In genomic region chr2:204917089-204917701, GRCh38 we compare ENCODE assay signal across 20 cellular contexts.
DNase-seq lines count a peak whose midpoint lies in the region; ATAC-seq, FAIRE-seq and TF ChIP-seq lines count a peak whose summit lies in the region.
"Had no signal": no experiment of that assay in that cellular context is flagged by ENCODE, and none has a peak within 500 bp of the region (broad histone marks: within the 10 kb centered on the region; RNA-seq: fewer than 3 reads in every experiment).

No MANE protein-coding gene starts in this region.

- in situ Hi-C loops in K562 (cut with MboI): no loop called here

- TF ChIP-seq RAD21 in K562 (CRISPR knock-in tag; conservative IDR thresholded peaks at IDR 0.05 in 1 of 2, IDR thresholded peaks at IDR 0.05 in 1 of 2): no peak

- H4K20me1 ChIP-seq in K562 (replicated peaks; ENCODE audit: control insufficient read depth, insufficient read depth, low read length): no peaks in the 10 kb centered on the region
- H4K20me1 ChIP-seq: BLaER1 had no signal

- H3K4me3 ChIP-seq in K562: peak overlapping the region; percentile 27
- H3K4me3 ChIP-seq: BLaER1 had no signal

- peak overlapping the region; percentile 62; the same call in 1 of the 2 replicates for H3K4me2 ChIP-seq in K562 (ENCODE audit: insufficient read depth, low read length)
- H3K4me2 ChIP-seq: BLaER1 had no signal

- H3K4me1 Mint-ChIP-seq in activated naive CD8-positive, alpha-beta T cell treated with anti-CD3 and anti-CD28 coated beads, Interleukin-2, amount 50 U/mL, for 24 hours: no peaks in the 10 kb centered on the region
- H3K4me1 Mint-ChIP-seq: CD14-positive monocyte had no signal

- whole genome bisulfite sequencing in K562 (ENCODE audit: insufficient coverage, low coverage, missing lambda C conversion rate): 0% methylated on average over 2 of the region's 2 CpGs

- TF ChIP-seq EP300 in K562 (IDR thresholded peaks at IDR 0.05; ENCODE audit: low read length): no peak; the same call in 1 of the 2 replicates

- CTCF ChIA-PET in K562 (lab: Yijun Ruan, JAX; ENCODE audit: low intra/inter-chr PET ratio): no interaction called here

- no peaks in the 10 kb centered on the region for H3K9me3 ChIP-seq in K562 (replicated peaks; ENCODE audit: control insufficient read depth, insufficient read depth, low read depth, low read length)
- H3K9me3 ChIP-seq: BE2C, BLaER1, Caco-2 had no signal

- no peaks in the 10 kb centered on the region for H3K27me3 ChIP-seq in K562 (ENCODE audit: control insufficient read depth in 2 of 2, insufficient read depth in 2 of 2, low read length in 2 of 2)
- H3K27me3 ChIP-seq: BE2C, BLaER1 had no signal

- H3K27ac Mint-ChIP-seq in activated naive CD8-positive, alpha-beta T cell treated with anti-CD3 and anti-CD28 coated beads, Interleukin-2, amount 50 U/mL, for 24 hours: no peak overlapping the region
- H3K27ac Mint-ChIP-seq: CD14-positive monocyte; CD4-positive, alpha-beta T cell; CD8-positive, alpha-beta T cell had no signal

- peak; percentile 68 for TF ChIP-seq POLR2A in K562 (conservative IDR thresholded peaks at IDR 0.05)

- DNase-seq in OCI-M1 (lab: John Stamatoyannopoulos, UW) (peak; percentile 81), K562 (ENCODE audit: extremely low read depth in 1 of 4, low spot score in 3 of 4) (peak in 2 of 4 experiments; percentile 30 to 70), HuH-7.5 (ENCODE audit: low spot score) (no peak)
- no peak for DNase-seq in activated naive CD8-positive, alpha-beta T cell treated with anti-CD3 and anti-CD28 coated beads, Interleukin-2, amount 50 U/mL, for 24 hours
- DNase-seq: 8988T; ACHN; BE2C; C1 segment of cervical spinal cord; Caco-2; Calu3; CD4-positive, alpha-beta T cell; CD8-positive, alpha-beta T cell; DMS79 treated with DMSO at 0.1 percent for 48 hours; GF-D8 had no signal

- intact Hi-C loops in K562 (cut with micrococcal nuclease): loop anchor here (10.0 kb wide), 2 partner anchors 68 to 108 kb away; no protein-coding TSS in a partner anchor

- no peaks in the 10 kb centered on the region for H3K27me3 Mint-ChIP-seq in activated naive CD8-positive, alpha-beta T cell treated with anti-CD3 and anti-CD28 coated beads, Interleukin-2, amount 50 U/mL, for 24 hours
- H3K27me3 Mint-ChIP-seq: CD4-positive, alpha-beta T cell had no signal

- peak overlapping the region; percentile 26; the same call in 1 of the 2 replicates for H2AFZ ChIP-seq in K562 (ENCODE audit: low read depth, low read length)

- POLR2A ChIA-PET in K562 (lab: Yijun Ruan, JAX): no interaction called here

- H3K9ac ChIP-seq in K562 (ENCODE audit: insufficient read depth in 1 of 2, low read depth in 2 of 2, low read length in 2 of 2): peak overlapping the region in 1 of 2 experiments; percentile 48; a peak in 2 of 4 replicates
- H3K9ac ChIP-seq: BLaER1 had no signal

- H3K4me1 ChIP-seq in K562 (replicated peaks in 1 of 2; ENCODE audit: control insufficient read depth in 2 of 2, insufficient read depth in 2 of 2, low read length in 2 of 2): peaks cover 0 to 2% of the 10 kb centered on the region in 2 experiments; a peak in 2 of 5 replicates
- H3K4me1 ChIP-seq: BLaER1 had no signal

- peak overlapping the region; percentile 56 for H3K27ac ChIP-seq in K562 (ENCODE audit: extremely low read depth, low read depth, low read length)
- H3K27ac ChIP-seq: BLaER1 had no signal

- H3K9me3 Mint-ChIP-seq in activated naive CD8-positive, alpha-beta T cell treated with anti-CD3 and anti-CD28 coated beads, Interleukin-2, amount 50 U/mL, for 24 hours: peaks cover 7% of the 10 kb centered on the region
- H3K9me3 Mint-ChIP-seq: CD4-positive, alpha-beta T cell; CD8-positive, alpha-beta T cell had no signal

- H3K4me3 Mint-ChIP-seq in activated naive CD8-positive, alpha-beta T cell treated with anti-CD3 and anti-CD28 coated beads, Interleukin-2, amount 50 U/mL, for 24 hours: no peak overlapping the region
- H3K4me3 Mint-ChIP-seq: CD14-positive monocyte; CD4-positive, alpha-beta T cell; CD8-positive, alpha-beta T cell had no signal

- no peak for FAIRE-seq in K562 (lab: Jason Lieb, UNC)
- FAIRE-seq: D721Med, GM12891, GM19239 had no signal

- H3K36me3 ChIP-seq in K562 (ENCODE audit: control insufficient read depth, insufficient read depth, low read length): no peaks in the 10 kb centered on the region
- H3K36me3 ChIP-seq: BE2C, BLaER1 had no signal

- H3K36me3 Mint-ChIP-seq in activated naive CD8-positive, alpha-beta T cell treated with anti-CD3 and anti-CD28 coated beads, Interleukin-2, amount 50 U/mL, for 24 hours (ENCODE audit: low read depth): no peaks in the 10 kb centered on the region
- H3K36me3 Mint-ChIP-seq: CD14-positive monocyte; CD8-positive, alpha-beta T cell had no signal

- peaks cover 11% of the 10 kb centered on the region; the same call in 2 of the 3 replicates for H3K79me2 ChIP-seq in K562 (ENCODE audit: control insufficient read depth, insufficient read depth, low read length)

- TF ChIP-seq CTCF in K562 (IDR thresholded peaks at IDR 0.05 in 2 of 3, conservative IDR thresholded peaks at IDR 0.05 in 1 of 3; ENCODE audit: insufficient read depth in 2 of 3, low read depth in 1 of 3, low read length in 3 of 3): no peak

- H3K9me1 ChIP-seq in K562 (ENCODE audit: control insufficient read depth, insufficient read depth, low read length): no peaks in the 10 kb centered on the region

- ATAC-seq in K562 (peak; percentile 75), HG02884 (IDR thresholded peaks at IDR 0.05; ENCODE audit: unreplicated experiment) (no peak)
- ATAC-seq in activated naive CD8-positive, alpha-beta T cell treated with anti-CD3 and anti-CD28 coated beads, Interleukin-2, amount 50 U/mL, for 24 hours: no peak
- ATAC-seq: CD8-positive, alpha-beta T cell had no signal

- no TSS peak for BruUV-seq in K562 (replicated peaks; lab: Mats Ljungman, UMichigan)

TF ChIP-seq in K562, 482 proteins besides CTCF, POLR2A, EP300 and RAD21 (continues in another document):
- no peak for TF ChIP-seq DEAF1 (CRISPR knock-in tag; IDR thresholded peaks at IDR 0.05)
- TF ChIP-seq EGR1 (conservative IDR thresholded peaks at IDR 0.05): peak; percentile 66
- TF ChIP-seq E2F1 (CRISPR knock-in tag; IDR thresholded peaks at IDR 0.05): no peak
- no peak for TF ChIP-seq TEAD4 (IDR thresholded peaks at IDR 0.05; ENCODE audit: low read length)
- no peak for TF ChIP-seq TEAD4 (CRISPR knock-in tag; IDR thresholded peaks at IDR 0.05; ENCODE audit: borderline replicate concordance)
- peak; percentile 2 for TF ChIP-seq MEIS2 (IDR thresholded peaks at IDR 0.05; ENCODE audit: partially characterized antibody)
- no peak for TF ChIP-seq GTF2E2 (tag; IDR thresholded peaks at IDR 0.05)
- TF ChIP-seq EP400 (IDR thresholded peaks at IDR 0.05): peak; percentile 12; the same call in 1 of the 2 replicates
- peak; percentile 26 for TF ChIP-seq TAF1 (IDR thresholded peaks at IDR 0.05; ENCODE audit: control insufficient read depth, extremely low read depth, insufficient read depth, low read length, severe bottlenecking)
- no peak for TF ChIP-seq ZNF121 (CRISPR knock-in tag; conservative IDR thresholded peaks at IDR 0.05)
- no peak for TF ChIP-seq MXD1 (CRISPR knock-in tag; IDR thresholded peaks at IDR 0.05; ENCODE audit: borderline replicate concordance, poor library complexity, severe bottlenecking)
- no peak for TF ChIP-seq MYC (IDR thresholded peaks at IDR 0.05; ENCODE audit: low read depth, low read length)
- no peak for TF ChIP-seq MYC (CRISPR knock-in tag; IDR thresholded peaks at IDR 0.05; ENCODE audit: borderline replicate concordance, low read depth)
- no peak for TF ChIP-seq HDAC3 (IDR thresholded peaks at IDR 0.05; ENCODE audit: borderline replicate concordance, partially characterized antibody)
- no peak for TF ChIP-seq U2AF1 (optimal IDR thresholded peaks at IDR 0.05; ENCODE audit: low read depth, low read length)
- TF ChIP-seq C11orf30 (IDR thresholded peaks at IDR 0.05; ENCODE audit: low read depth): peak; percentile 61
- TF ChIP-seq ZBTB9 (CRISPR knock-in tag; IDR thresholded peaks at IDR 0.05): no peak
- TF ChIP-seq KLF16 (IDR thresholded peaks at IDR 0.05): no peak
- no peak for TF ChIP-seq RFX1 (IDR thresholded peaks at IDR 0.05)
